8 cellular contexts compared by ENCODE assay signal in genomic region chr4:154549894-154550790, GRCh38. TPM values are rescaled to one million over a fixed set of nuclear protein-coding genes. Genes with fewer than 3 reads are reported as not detected.
DNase-seq lines count a peak whose midpoint lies in the region; ATAC-seq and TF ChIP-seq lines count a peak whose summit lies in the region.

PLRG1 (minus strand) TSS chr4:154550400; CDS start chr4:154550308, 92 bp downstream.

- no peaks in the 10 kb centered on the region for H4K20me1 ChIP-seq in H9 (ENCODE audit: control insufficient read depth, insufficient read depth, insufficient read length)

- no peaks in the 10 kb centered on the region for H3K79me1 ChIP-seq in H9 (ENCODE audit: insufficient read depth, low read depth, low read length, poor library complexity, severe bottlenecking)

- no peak within 1 kb of the TSS for H2BK120ac ChIP-seq in H9 (ENCODE audit: low read depth, low read length, poor library complexity, severe bottlenecking)

- no peak within 1 kb of the TSS for H2BK15ac ChIP-seq in H9 (ENCODE audit: low read depth, low read length)

- no peak for TF ChIP-seq CTCF in H9 (conservative IDR thresholded peaks at IDR 0.05)
- no peak for TF ChIP-seq CTCF in fibroblast of pulmonary artery (IDR thresholded peaks at IDR 0.05; ENCODE audit: low read length, missing control alignments)

- peak within 1 kb of the TSS; percentile 26 for H2AFZ ChIP-seq in H9 (ENCODE audit: low read length)

- H3K4me3 ChIP-seq in MG63, result peak within 1 kb of the TSS; percentile 80
- H3K4me3 ChIP-seq in fibroblast of pulmonary artery (replicated peaks; ENCODE audit: low read depth, low read length), result peak within 1 kb of the TSS; percentile 74

- H3K23ac ChIP-seq in H9 (ENCODE audit: insufficient read length, low read depth, low read length), result no peak within 1 kb of the TSS

- H3K9me3 ChIP-seq in ES-I3 (ENCODE audit: control insufficient read depth, insufficient read depth, low read length) (no peaks in the 10 kb centered on the region), H9 (ENCODE audit: control insufficient read depth, low read depth, low read length) (no peaks in the 10 kb centered on the region), MG63 (no peaks in the 10 kb centered on the region)

- peak; percentile 100 for ATAC-seq in natural killer cell treated with Interleukin-12 subunit alpha and Interleukin-12 subunit beta and Interleukin-15 and Interleukin-18, amount 100 ng/mL, for 72 hours
- peak; percentile 100 for ATAC-seq in stimulated activated naive CD8-positive, alpha-beta T cell treated with anti-CD3 and anti-CD28 coated beads, Interleukin-15, Interleukin-2, amounts not matched to agents 100 U/mL and 50 U/mL, for 24 hours

- H3K9me3 Mint-ChIP-seq in H9, result no peaks in the 10 kb centered on the region; a peak in 1 of 5 replicates
- H3K9me3 Mint-ChIP-seq in natural killer cell treated with Interleukin-12 subunit alpha and Interleukin-12 subunit beta and Interleukin-15 and Interleukin-18, amount 100 ng/mL, for 72 hours, result no peaks in the 10 kb centered on the region

- peaks cover 5% of the 10 kb centered on the region for H3K23me2 ChIP-seq in H9 (ENCODE audit: insufficient read length, low read depth, low read length, poor library complexity, severe bottlenecking)

- WGBS in H9 (ENCODE audit: extremely low coverage, insufficient read length, low lambda C conversion rate), result no CpG with 5 or more reads among the region's 51 CpGs

- no peak within 1 kb of the TSS for H2BK12ac ChIP-seq in H9 (ENCODE audit: insufficient read length, low read depth, low read length)

- peak within 1 kb of the TSS; percentile 94 to 97 (median 97) for H3K27ac Mint-ChIP-seq in H9
- peak within 1 kb of the TSS; percentile 89 to 94 for H3K27ac Mint-ChIP-seq in natural killer cell treated with Interleukin-12 subunit alpha and Interleukin-12 subunit beta and Interleukin-15 and Interleukin-18, amount 100 ng/mL, for 72 hours

- H3K79me2 ChIP-seq in H9 (ENCODE audit: insufficient read depth, low read length), result peaks cover 13% of the 10 kb centered on the region; the same call in 1 of the 2 replicates

- H3K14ac ChIP-seq in H9 (ENCODE audit: insufficient read depth, low read length), result peak within 1 kb of the TSS; percentile 38; the same call in 1 of the 2 replicates

- DNase-seq in H9 (peak; percentile 95), MG63 (peak; percentile 87), SHP77 treated with DMSO at 0.1 percent for 48 hours (lab: John Stamatoyannopoulos, UW) (peak; percentile 15), fibroblast of pulmonary artery (ENCODE audit: low read depth) (peak; percentile 95)
- DNase-seq in activated effector memory CD4-positive, alpha-beta T cell treated with anti-CD3 and anti-CD28 coated beads, Interleukin-2, amount 50 U/mL, for 16 hours, result peak; percentile 99
- peak; percentile 95 for DNase-seq in natural killer cell treated with Interleukin-12 subunit alpha and Interleukin-12 subunit beta and Interleukin-15 and Interleukin-18, amount 100 ng/mL, for 72 hours (ENCODE audit: low spot score)
- DNase-seq in stimulated activated naive CD8-positive, alpha-beta T cell treated with anti-CD3 and anti-CD28 coated beads, Interleukin-15, Interleukin-2, amounts not matched to agents 100 U/mL and 50 U/mL, for 24 hours, result peak; percentile 96

- no peak within 1 kb of the TSS for H3K56ac ChIP-seq in H9 (ENCODE audit: insufficient read length, low read depth, low read length)

- no peaks in the 10 kb centered on the region for H3K27me3 Mint-ChIP-seq in H9 (ENCODE audit: low read depth)
- no peaks in the 10 kb centered on the region for H3K27me3 Mint-ChIP-seq in natural killer cell treated with Interleukin-12 subunit alpha and Interleukin-12 subunit beta and Interleukin-15 and Interleukin-18, amount 100 ng/mL, for 72 hours

- peaks cover 10 to 11% of the 10 kb centered on the region in 2 experiments for H3K4me1 Mint-ChIP-seq in H9
- peaks cover 18 to 21% of the 10 kb centered on the region in 2 donors for H3K4me1 Mint-ChIP-seq in natural killer cell treated with Interleukin-12 subunit alpha and Interleukin-12 subunit beta and Interleukin-15 and Interleukin-18, amount 100 ng/mL, for 72 hours (ENCODE audit: low read depth in 2 of 2)

- H4K5ac ChIP-seq in H9 (ENCODE audit: insufficient read length, low read depth, low read length), result no peak within 1 kb of the TSS

- H3K27me3 ChIP-seq in H9 (ENCODE audit: insufficient read depth, low read length), result no peaks in the 10 kb centered on the region
- no peaks in the 10 kb centered on the region for H3K27me3 ChIP-seq in MG63

- H3K36me3 ChIP-seq in ES-I3 (ENCODE audit: insufficient read depth, low read length), result no peaks in the 10 kb centered on the region; the same call in none of the 2 replicates
- H3K36me3 ChIP-seq in MG63, result peaks cover 16% of the 10 kb centered on the region

- H3K36me3 Mint-ChIP-seq in H9 (ENCODE audit: insufficient read depth in 1 of 3, low read depth in 3 of 3), result peaks cover 5 to 23% (median 19%) of the 10 kb centered on the region in 3 experiments; a peak in 6 of 7 replicates
- H3K36me3 Mint-ChIP-seq in natural killer cell treated with Interleukin-12 subunit alpha and Interleukin-12 subunit beta and Interleukin-15 and Interleukin-18, amount 100 ng/mL, for 72 hours, result peaks cover 14% of the 10 kb centered on the region

- H4K8ac ChIP-seq in H9 (replicated peaks; ENCODE audit: insufficient read length, low read depth, low read length), result no peak within 1 kb of the TSS

- H3K4ac ChIP-seq in H9 (ENCODE audit: low read depth, low read length), result no peak within 1 kb of the TSS

- no peak within 1 kb of the TSS for H3K18ac ChIP-seq in H9 (ENCODE audit: insufficient read length, low read depth, low read length)

- peak within 1 kb of the TSS; percentile 95 to 96 for H3K4me3 Mint-ChIP-seq in H9
- H3K4me3 Mint-ChIP-seq in natural killer cell treated with Interleukin-12 subunit alpha and Interleukin-12 subunit beta and Interleukin-15 and Interleukin-18, amount 100 ng/mL, for 72 hours, result peak within 1 kb of the TSS; percentile 98

- H2AK5ac ChIP-seq in H9 (ENCODE audit: insufficient read length, low read length), result no peak within 1 kb of the TSS

- no peak within 1 kb of the TSS for H2BK5ac ChIP-seq in H9 (ENCODE audit: insufficient read length, low read length)

- peak within 1 kb of the TSS; percentile 82 for H3K9ac ChIP-seq in ES-I3 (ENCODE audit: low read depth, low read length)
- peak within 1 kb of the TSS; percentile 45 for H3K9ac ChIP-seq in H9 (ENCODE audit: extremely low read depth, insufficient read length, low read length)

- H3K4me2 ChIP-seq in H9 (ENCODE audit: insufficient read depth, insufficient read length, low read length), result peak within 1 kb of the TSS; percentile 90

- H3T11ph ChIP-seq in H9 (ENCODE audit: low read length), result no peak within 1 kb of the TSS

- no peaks in the 10 kb centered on the region for H3K4me1 ChIP-seq in ES-I3 (ENCODE audit: insufficient read depth, low read length)
- peaks cover 3% of the 10 kb centered on the region; the same call in 1 of the 2 replicates for H3K4me1 ChIP-seq in H9 (ENCODE audit: insufficient read depth, low read length)

- H4K91ac ChIP-seq in H9 (ENCODE audit: insufficient read length, low read depth, low read length), result no peak within 1 kb of the TSS

- H2BK20ac ChIP-seq in H9 (ENCODE audit: low read depth, low read length, poor library complexity, severe bottlenecking), result no peak within 1 kb of the TSS

- H3K27ac ChIP-seq in H9 (ENCODE audit: insufficient read length, low read depth, low read length), result no peak within 1 kb of the TSS

RNA-seq across cellular contexts. Expression of gene PLRG1, which starts in this region (rescaled TPM):
- total RNA-seq in H9 (2021), result 107 and 113 TPM in 2 replicates
- total RNA-seq in MG63 (2014; rRNA removed; shearing (Covaris generic); ENCODE audit: low replicate concordance), result 62.1 and 76.8 TPM in 2 replicates
- total RNA-seq in natural killer cell treated with Interleukin-12 subunit alpha and Interleukin-12 subunit beta and Interleukin-15 and Interleukin-18, amount 100 ng/mL, for 72 hours, result 100 to 1,000 TPM in 1 of 2 donors, 10 to 100 TPM in 1; 84.5 to 109 TPM

Comparison
In these comparisons a context has a peak if more than half of its experiments do, and no peak if none do; other contexts are left out.
1. DNase-seq: peak in every context shown above with its lines; median percentile 99 in activated effector memory CD4-positive, alpha-beta T cell treated with anti-CD3 and anti-CD28 coated beads, Interleukin-2, amount 50 U/mL, for 16 hours; 96 in stimulated activated naive CD8-positive, alpha-beta T cell treated with anti-CD3 and anti-CD28 coated beads, Interleukin-15, Interleukin-2, amounts not matched to agents 100 U/mL and 50 U/mL, for 24 hours; 95 in H9; 95 in fibroblast of pulmonary artery; 95 in natural killer cell treated with Interleukin-12 subunit alpha and Interleukin-12 subunit beta and Interleukin-15 and Interleukin-18, amount 100 ng/mL, for 72 hours; 87 in MG63; 15 in SHP77 treated with DMSO at 0.1 percent for 48 hours.